ENCODE assay signal across 11 cellular contexts in the genomic region with DNA sequence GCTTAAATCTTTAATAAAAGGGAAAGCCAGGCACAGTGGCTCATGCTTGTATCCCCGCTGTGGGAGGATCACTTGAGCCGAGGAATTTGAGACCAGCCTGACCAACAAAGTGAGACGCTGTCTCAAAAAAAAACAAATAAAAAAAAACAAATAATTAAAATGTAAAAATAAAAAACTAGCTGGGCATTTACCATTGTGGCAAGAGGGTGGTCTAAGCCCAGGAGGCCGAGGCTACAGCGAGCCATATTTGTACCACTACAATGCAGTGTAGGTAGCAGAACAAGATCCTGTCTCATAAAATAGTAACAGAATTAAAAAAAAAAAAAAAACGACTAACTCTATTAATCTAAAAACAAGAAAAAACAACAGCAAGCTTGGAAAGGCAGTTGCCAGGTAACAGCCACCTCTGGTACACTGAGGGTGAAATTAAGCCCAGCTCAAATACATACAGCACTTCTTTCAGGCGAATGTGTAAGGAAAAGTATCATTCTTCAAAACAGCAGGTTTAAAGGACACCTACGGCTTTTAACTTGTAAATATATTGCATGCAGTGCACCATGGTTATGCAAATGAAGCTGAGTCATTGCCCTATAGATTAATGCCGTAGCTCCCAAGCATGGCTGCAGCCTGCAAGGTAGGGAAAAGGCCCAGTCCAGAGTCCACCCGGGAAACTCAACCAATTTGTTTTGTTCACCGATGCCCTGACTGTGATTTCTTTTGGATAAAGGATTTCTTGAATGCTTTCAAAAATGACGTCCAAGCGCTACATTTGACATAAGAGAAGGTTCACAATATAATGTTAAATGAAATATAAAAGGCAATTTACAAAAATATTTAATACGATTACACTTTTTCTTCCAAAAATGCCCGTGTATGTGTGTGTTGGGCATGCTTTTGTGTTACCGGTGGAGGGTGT. TPM values are rescaled to one million over a fixed set of nuclear protein-coding genes. Genes with fewer than 3 reads are reported as not detected.
DNase-seq lines count a peak whose midpoint lies in the region; ATAC-seq and TF ChIP-seq lines count a peak whose summit lies in the region.
"Had no signal": no experiment of that assay in that cellular context is flagged by ENCODE, and none has a peak within 500 bp of the region (broad histone marks: within the 10 kb centered on the region; RNA-seq: fewer than 3 reads in every experiment).

No MANE protein-coding gene starts in this region.

- CTCF ChIA-PET in Panc1 (lab: Charles Lee) = no interaction called here

- in situ Hi-C loops in Panc1 (cut with HindIII; ENCODE audit: low pct_unique_long_range_greater_than_20kb, low sequenced_read_pairs) = no loop called here

- H3K4me3 ChIP-seq in Panc1 (ENCODE audit: low read depth in 2 of 2, low read length in 2 of 2) (no peak overlapping the region), fibroblast of the aortic adventitia (ENCODE audit: low read depth, low read length) (no peak overlapping the region), upper lobe of left lung (no peak overlapping the region)

- TF ChIP-seq CTCF in Panc1 (IDR thresholded peaks at IDR 0.05) (no peak), fibroblast of the aortic adventitia (IDR thresholded peaks at IDR 0.05; ENCODE audit: insufficient read depth, low read length) (no peak), type B pancreatic cell (conservative IDR thresholded peaks at IDR 0.05) (no peak), upper lobe of left lung (IDR thresholded peaks at IDR 0.05) (no peak)

- TSS peak; percentile 100 for BruUV-seq in Panc1 (replicated peaks; lab: Mats Ljungman, UMichigan)

- intact Hi-C loops in Panc1 (cut with micrococcal nuclease; ENCODE audit: unreplicated experiment) = no loop called here

- H3K4me1 ChIP-seq in Panc1 (ENCODE audit: control insufficient read depth, insufficient read depth, low read length) (peaks cover 6% of the 10 kb centered on the region; the same call in 1 of the 2 replicates), upper lobe of left lung (no peaks in the 10 kb centered on the region)

- peak; percentile 7 for DNase-seq in stimulated activated CD4-positive, alpha-beta T cell treated with anti-CD3 and anti-CD28 coated beads, Interleukin-1b, Interleukin-23, amount 100 ng/mL, for 48 hours
- no peak for DNase-seq in stimulated activated CD4-positive, alpha-beta T cell treated with anti-CD3 and anti-CD28 coated beads, Interleukin-2, amount 100 ng/mL, for 48 hours
- DNase-seq in Panc1 (ENCODE audit: low read depth, low spot score) (peak; percentile 20), fibroblast of the aortic adventitia (ENCODE audit: low read depth) (peak; percentile 45), type B pancreatic cell (ENCODE audit: extremely low spot score, unreplicated experiment) (no peak), upper lobe of left lung (no peak), UCSD-AML1 (lab: John Stamatoyannopoulos, UW; ENCODE audit: unreplicated experiment) (no peak)
- DNase-seq in stimulated activated CD4-positive, alpha-beta T cell treated with anti-CD3 and anti-CD28 coated beads, Interleukin-12 subunit alpha, Interleukin-12 subunit beta, amount 100 ng/mL, for 4 hours = no peak
- DNase-seq: DND-41, NCI-H1092 had no signal

- peak; percentile 96 for ATAC-seq in Panc1
- no peak for ATAC-seq in upper lobe of left lung (ENCODE audit: low FRiP score in 2 of 2)

- peak overlapping the region; percentile 100 for H3K27ac Mint-ChIP-seq in type B pancreatic cell
- H3K27ac Mint-ChIP-seq: dendritic cell treated with granulocyte-macrophage colony-stimulating factor and Interleukin-4, amounts not matched to agents 40 ng/mL and 50 ng/mL, for 4 days had no signal

- WGBS in upper lobe of left lung, 2 donors = 65 to 79% methylated on average over 16 of the region's 16 CpGs

- peak overlapping the region; percentile 84 for H3K27ac ChIP-seq in Panc1 (ENCODE audit: low read length)
- no peak overlapping the region for H3K27ac ChIP-seq in upper lobe of left lung

- peaks cover 4% of the 10 kb centered on the region for H3K9me3 Mint-ChIP-seq in type B pancreatic cell
- H3K9me3 Mint-ChIP-seq: dendritic cell treated with granulocyte-macrophage colony-stimulating factor and Interleukin-4, amounts not matched to agents 40 ng/mL and 50 ng/mL, for 4 days had no signal

- no peaks in the 10 kb centered on the region for H3K9me3 ChIP-seq in Panc1 (ENCODE audit: control insufficient read depth, insufficient read depth, low read depth, low read length)
- H3K9me3 ChIP-seq in upper lobe of left lung = no peaks in the 10 kb centered on the region

- TF ChIP-seq EP300 in upper lobe of left lung (IDR thresholded peaks at IDR 0.05) = no peak

- no peak for TF ChIP-seq POLR2A in upper lobe of left lung (IDR thresholded peaks at IDR 0.05)

- H3K4me1 Mint-ChIP-seq in type B pancreatic cell (ENCODE audit: unreplicated experiment) = peaks cover 7% of the 10 kb centered on the region

- POLR2A ChIA-PET in Panc1 (lab: Charles Lee) = interaction anchor here (0.6 to 1.0 kb wide), 5 partner anchors 10 to 131 kb away, joined by 3 read pairs; a partner anchor contains a TSS

- no peaks in the 10 kb centered on the region for H3K36me3 ChIP-seq in Panc1 (ENCODE audit: control insufficient read depth, insufficient read depth, low read length)
- no peaks in the 10 kb centered on the region for H3K36me3 ChIP-seq in upper lobe of left lung

- no peaks in the 10 kb centered on the region for H3K36me3 Mint-ChIP-seq in type B pancreatic cell

- H3K4me3 Mint-ChIP-seq in type B pancreatic cell = peak overlapping the region; percentile 54
- H3K4me3 Mint-ChIP-seq: dendritic cell treated with granulocyte-macrophage colony-stimulating factor and Interleukin-4, amounts not matched to agents 40 ng/mL and 50 ng/mL, for 4 days had no signal

- H3K27me3 ChIP-seq in Panc1 (ENCODE audit: control insufficient read depth, insufficient read depth, low read length) (no peaks in the 10 kb centered on the region), upper lobe of left lung (no peaks in the 10 kb centered on the region)

- no peaks in the 10 kb centered on the region for H3K27me3 Mint-ChIP-seq in type B pancreatic cell
- H3K27me3 Mint-ChIP-seq: dendritic cell treated with granulocyte-macrophage colony-stimulating factor and Interleukin-4, amounts not matched to agents 40 ng/mL and 50 ng/mL, for 4 days had no signal

RNA-seq across cellular contexts. Expression of a gene that starts 14.5 kb away (rescaled TPM):
- total RNA-seq in Panc1 (2021; ENCODE audit: unreplicated experiment) (10.2 TPM), fibroblast of the aortic adventitia (ENCODE audit: low replicate concordance) (6.3 and 13.9 TPM in 2 replicates), type B pancreatic cell (ENCODE audit: low replicate concordance) (24.5 and 27.3 TPM in 2 replicates), upper lobe of left lung (10 to 100 TPM in 4 of 6 donors, 1 to 10 TPM in 2; 8.1 to 23.5 (median 12.6) TPM)
- polyA plus RNA-seq in Panc1 (2012; ENCODE audit: insufficient read length) = 5.4 TPM

RNA-seq across cellular contexts. Expression of a gene that starts 52.3 kb away (rescaled TPM):
- total RNA-seq in Panc1 (2021; ENCODE audit: unreplicated experiment) (23.4 TPM), fibroblast of the aortic adventitia (ENCODE audit: low replicate concordance) (15.9 and 39.9 TPM in 2 replicates), type B pancreatic cell (ENCODE audit: low replicate concordance) (46.9 and 48.4 TPM in 2 replicates), upper lobe of left lung (10 to 100 TPM; 12.6 to 41.2 (median 22.6) TPM)
- polyA plus RNA-seq in Panc1 (2012; ENCODE audit: insufficient read length) = 18.1 TPM

RNA-seq across cellular contexts. Expression of a gene that starts 59.3 kb away (rescaled TPM):
- total RNA-seq in Panc1 (2021; ENCODE audit: unreplicated experiment) (3.8 TPM), fibroblast of the aortic adventitia (ENCODE audit: low replicate concordance) (6.2 and 12.0 TPM in 2 replicates), type B pancreatic cell (ENCODE audit: low replicate concordance) (46.7 and 59.0 TPM in 2 replicates), upper lobe of left lung (10 to 100 TPM in 3 of 6 donors, 1 to 10 TPM in 3; 5.1 to 30.1 (median 10.7) TPM)
- polyA plus RNA-seq in Panc1 (2012; ENCODE audit: insufficient read length) = 5.5 TPM

Comparison
In these comparisons a context has a peak if more than half of its experiments do, and no peak if none do; other contexts are left out.
1. DNase-seq: peak in stimulated activated CD4-positive, alpha-beta T cell treated with anti-CD3 and anti-CD28 coated beads, Interleukin-1b, Interleukin-23, amount 100 ng/mL, for 48 hours (single experiment), Panc1 (single experiment) and fibroblast of the aortic adventitia (single experiment); none in stimulated activated CD4-positive, alpha-beta T cell treated with anti-CD3 and anti-CD28 coated beads, Interleukin-2, amount 100 ng/mL, for 48 hours (0 of 2), type B pancreatic cell (single experiment), upper lobe of left lung (0 of 2), stimulated activated CD4-positive, alpha-beta T cell treated with anti-CD3 and anti-CD28 coated beads, Interleukin-12 subunit alpha, Interleukin-12 subunit beta, amount 100 ng/mL, for 4 hours (single experiment) and UCSD-AML1 (single experiment).